In genomic region chr22:21446128-21446826, GRCh38 we compare ENCODE assay signal across 15 cellular contexts. TPM values are rescaled to one million over a fixed set of nuclear protein-coding genes. Genes with fewer than 3 reads are reported as not detected.
DNase-seq lines count a peak whose midpoint lies in the region; ATAC-seq, FAIRE-seq and TF ChIP-seq lines count a peak whose summit lies in the region.
"Had no signal": no experiment of that assay in that cellular context is flagged by ENCODE, and none has a peak within 500 bp of the region (broad histone marks: within the 10 kb centered on the region; RNA-seq: fewer than 3 reads in every experiment).

No MANE protein-coding gene starts in this region.

- no peaks in the 10 kb centered on the region for H3K4me1 ChIP-seq in pancreas
- H3K4me1 ChIP-seq: Peyer's patch had no signal

- H3K36me3 ChIP-seq in pancreas: peaks cover 0 to 15% (median 11%) of the 10 kb centered on the region in 3 donors

- no peak for FAIRE-seq in pancreas (lab: Jason Lieb, UNC)

- DNase-seq in natural killer cell treated with Interleukin-12 subunit alpha and Interleukin-12 subunit beta and Interleukin-15 and Interleukin-18, amount 100 ng/mL, for 72 hours (ENCODE audit: low spot score): peak; percentile 58
- DNase-seq in natural killer cell: no peak
- peak; percentile 51 for DNase-seq in islet precursor cell
- DNase-seq in pancreas: peak; percentile 9 to 76 (median 26)
- DNase-seq in T-helper 1 cell: no peak
- DNase-seq in GM13976 (ENCODE audit: low spot score): no peak
- no peak for DNase-seq in ecto neural progenitor cell (ENCODE audit: low spot score)
- DNase-seq: activated naive CD8-positive, alpha-beta T cell treated with anti-CD3 and anti-CD28 coated beads for 36 hours; effector CD8-positive, alpha-beta T cell; GF-D8; NCI-H1417 had no signal

- intact Hi-C loops in natural killer cell (cut with micrococcal nuclease) (no loop called here), pancreas (cut with DNase I) (no loop called here)

- 96 to 97% methylated on average over 48 to 49 of the region's 49 CpGs for WGBS in pancreas, 2 donors

- H3K4me1 Mint-ChIP-seq in natural killer cell treated with Interleukin-12 subunit alpha and Interleukin-12 subunit beta and Interleukin-15 and Interleukin-18, amount 100 ng/mL, for 72 hours (ENCODE audit: low read depth in 2 of 2): no peaks in the 10 kb centered on the region
- H3K4me1 Mint-ChIP-seq in natural killer cell: no peaks in the 10 kb centered on the region
- H3K4me1 Mint-ChIP-seq: activated naive CD8-positive, alpha-beta T cell treated with anti-CD3 and anti-CD28 coated beads for 36 hours; B cell had no signal

- TF ChIP-seq CTCF in natural killer cell (IDR thresholded peaks at IDR 0.05): no peak
- TF ChIP-seq CTCF in pancreas (IDR thresholded peaks at IDR 0.05): no peak
- TF ChIP-seq CTCF in GM13976 (IDR thresholded peaks at IDR 0.05; ENCODE audit: borderline replicate concordance, control extremely low read depth, extremely low read depth, insufficient read depth, missing control alignments): no peak

- ATAC-seq in natural killer cell treated with Interleukin-12 subunit alpha and Interleukin-12 subunit beta and Interleukin-15 and Interleukin-18, amount 100 ng/mL, for 72 hours: no peak
- ATAC-seq in natural killer cell (no peak), pancreas (no peak), GM21360 (IDR thresholded peaks at IDR 0.05; ENCODE audit: unreplicated experiment) (no peak)

- no peak overlapping the region for H3K27ac Mint-ChIP-seq in natural killer cell treated with Interleukin-12 subunit alpha and Interleukin-12 subunit beta and Interleukin-15 and Interleukin-18, amount 100 ng/mL, for 72 hours
- H3K27ac Mint-ChIP-seq in natural killer cell: peak overlapping the region in 1 of 2 donors; percentile 38
- H3K27ac Mint-ChIP-seq: activated naive CD8-positive, alpha-beta T cell treated with anti-CD3 and anti-CD28 coated beads for 36 hours; B cell had no signal

- no peak overlapping the region for H3K27ac ChIP-seq in pancreas
- H3K27ac ChIP-seq: hepatocyte, Peyer's patch had no signal

- H3K9me3 Mint-ChIP-seq in natural killer cell treated with Interleukin-12 subunit alpha and Interleukin-12 subunit beta and Interleukin-15 and Interleukin-18, amount 100 ng/mL, for 72 hours: no peaks in the 10 kb centered on the region
- H3K9me3 Mint-ChIP-seq in natural killer cell: no peaks in the 10 kb centered on the region
- H3K9me3 Mint-ChIP-seq: activated naive CD8-positive, alpha-beta T cell treated with anti-CD3 and anti-CD28 coated beads for 36 hours had no signal

- no peak overlapping the region for H3K4me3 Mint-ChIP-seq in natural killer cell treated with Interleukin-12 subunit alpha and Interleukin-12 subunit beta and Interleukin-15 and Interleukin-18, amount 100 ng/mL, for 72 hours
- H3K4me3 Mint-ChIP-seq in natural killer cell: no peak overlapping the region
- H3K4me3 Mint-ChIP-seq: activated naive CD8-positive, alpha-beta T cell treated with anti-CD3 and anti-CD28 coated beads for 36 hours; B cell had no signal

- H3K27me3 ChIP-seq in pancreas: no peaks in the 10 kb centered on the region
- H3K27me3 ChIP-seq: hepatocyte, Peyer's patch had no signal

- H3K9me3 ChIP-seq in pancreas: no peaks in the 10 kb centered on the region
- H3K9me3 ChIP-seq: Peyer's patch had no signal

- no peak overlapping the region for H3K4me3 ChIP-seq in pancreas
- H3K4me3 ChIP-seq: hepatocyte, Peyer's patch had no signal

- no peaks in the 10 kb centered on the region for H3K27me3 Mint-ChIP-seq in natural killer cell treated with Interleukin-12 subunit alpha and Interleukin-12 subunit beta and Interleukin-15 and Interleukin-18, amount 100 ng/mL, for 72 hours
- H3K27me3 Mint-ChIP-seq in natural killer cell (ENCODE audit: low read depth in 2 of 2): no peaks in the 10 kb centered on the region
- H3K27me3 Mint-ChIP-seq: activated naive CD8-positive, alpha-beta T cell treated with anti-CD3 and anti-CD28 coated beads for 36 hours; B cell had no signal

- in situ Hi-C loops in GM13976 (cut with MboI; ENCODE audit: low sequenced_read_pairs, unreplicated experiment): no loop called here

- H3K36me3 Mint-ChIP-seq in natural killer cell treated with Interleukin-12 subunit alpha and Interleukin-12 subunit beta and Interleukin-15 and Interleukin-18, amount 100 ng/mL, for 72 hours: no peaks in the 10 kb centered on the region
- no peaks in the 10 kb centered on the region for H3K36me3 Mint-ChIP-seq in natural killer cell
- H3K36me3 Mint-ChIP-seq: activated naive CD8-positive, alpha-beta T cell treated with anti-CD3 and anti-CD28 coated beads for 36 hours had no signal

RNA-seq across cellular contexts. Expression of gene TMEM191C, which starts 20.9 kb away (rescaled TPM):
- 1 to 10 TPM; 1.4 to 3.5 TPM for total RNA-seq in natural killer cell treated with Interleukin-12 subunit alpha and Interleukin-12 subunit beta and Interleukin-15 and Interleukin-18, amount 100 ng/mL, for 72 hours
- total RNA-seq in natural killer cell (1 to 10 TPM; 2.1 to 3.4 (median 3.2) TPM), pancreas (under 1 TPM in 5 of 6 donors, not detected in 1; 0.20 to 0.55 (median 0.51) TPM)
- 1 to 10 TPM in 1 of 2 donors, under 1 TPM in 1; 0.68 to 1.8 TPM for polyA plus RNA-seq in pancreas

RNA-seq across cellular contexts. Expression of gene HIC2, which starts 29.1 kb away (rescaled TPM):
- total RNA-seq in natural killer cell treated with Interleukin-12 subunit alpha and Interleukin-12 subunit beta and Interleukin-15 and Interleukin-18, amount 100 ng/mL, for 72 hours: 1 to 10 TPM; 7.4 to 9.7 TPM
- 10 to 100 TPM in 1 of 3 donors, 1 to 10 TPM in 2; 6.3 to 10.2 (median 7.7) TPM for total RNA-seq in natural killer cell
- 1 to 10 TPM; 1.8 to 2.7 (median 2.2) TPM for total RNA-seq in pancreas
- 1 to 10 TPM; 1.5 to 1.9 TPM for polyA plus RNA-seq in pancreas

Comparison
In these comparisons a context has a peak if more than half of its experiments do, and no peak if none do; other contexts are left out.
1. DNase-seq: peak in natural killer cell treated with Interleukin-12 subunit alpha and Interleukin-12 subunit beta and Interleukin-15 and Interleukin-18, amount 100 ng/mL, for 72 hours (single experiment), islet precursor cell (single experiment) and pancreas (6 of 6); none in natural killer cell (single experiment), T-helper 1 cell (0 of 5), GM13976 (single experiment) and ecto neural progenitor cell (single experiment).